In the genomic region with DNA sequence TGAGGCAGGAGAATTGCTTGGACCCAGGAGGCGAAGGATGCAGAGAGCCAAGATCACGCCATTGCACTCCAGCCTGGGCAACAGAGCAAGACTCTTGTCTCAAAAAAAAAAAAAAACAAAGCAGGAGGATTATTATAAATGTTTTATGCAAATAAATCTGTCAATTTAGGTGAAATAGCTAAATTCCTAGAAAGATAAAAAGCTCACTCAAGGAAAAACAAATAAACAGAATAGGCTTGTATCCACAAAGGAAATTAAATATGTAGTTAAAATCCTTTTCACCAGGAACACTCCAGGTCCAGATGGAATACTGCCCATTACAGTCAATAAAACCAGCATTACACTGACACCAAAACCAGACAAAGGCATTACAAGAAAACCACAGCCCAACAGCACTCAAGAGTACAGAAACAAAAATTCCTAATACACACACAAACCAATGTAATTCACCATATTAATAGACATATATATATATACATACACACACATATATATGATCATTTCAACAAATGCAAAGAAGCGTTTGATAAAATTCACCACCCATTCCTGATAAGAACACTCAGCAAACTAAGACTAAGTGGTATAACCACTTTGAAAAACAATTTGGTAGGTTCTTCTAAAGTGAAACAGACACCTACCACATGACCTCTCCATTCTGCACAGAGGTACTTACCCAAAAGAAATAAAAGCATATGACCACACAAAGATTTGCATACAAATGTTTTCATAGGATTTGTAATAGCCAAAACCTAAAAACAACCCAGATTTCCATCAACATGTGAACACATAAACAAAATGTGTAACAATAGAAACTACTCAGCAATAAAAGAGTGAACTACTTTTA, we compare ENCODE assay signal across 16 cellular contexts. TPM values are rescaled to one million over a fixed set of nuclear protein-coding genes. Genes with fewer than 3 reads are reported as not detected.
A peak's percentile ranks its signal among the peaks of the same experiment; 100 is the strongest.
DNase-seq lines count a peak whose midpoint lies in the region; ATAC-seq and FAIRE-seq lines count a peak whose summit lies in the region.
"Had no signal": no experiment of that assay in that cellular context is flagged by ENCODE, and none has a peak within 500 bp of the region (broad histone marks: within the 10 kb centered on the region; RNA-seq: fewer than 3 reads in every experiment).

No MANE protein-coding gene starts in this region.

- peak; percentile 47 for FAIRE-seq in GM19239 (lab: Jason Lieb, UNC)
- FAIRE-seq: frontal cortex, K562 had no signal

- no peak overlapping the region for H3K9ac ChIP-seq in trophoblast cell (ENCODE audit: low read length)

- H3K4ac ChIP-seq in trophoblast cell (ENCODE audit: low read depth, low read length): no peak overlapping the region

- DNase-seq in activated T-cell treated with anti-CD3 and anti-CD28 coated beads, Interleukin-2, amount 50 U/mL, for 4 hours: no peak
- no peak for DNase-seq in activated T-cell treated with anti-CD3 and anti-CD28 coated beads, Interleukin-2, amount 50 U/mL, for 1 hour
- DNase-seq in GM19239 (ENCODE audit: insufficient read length, low spot score): no peak
- no peak for DNase-seq in T-helper 17 cell
- no peak for DNase-seq in naive B cell
- no peak for DNase-seq in C1 segment of cervical spinal cord (lab: John Stamatoyannopoulos, UW)
- DNase-seq in EL: no peak
- DNase-seq in trophoblast cell: no peak
- DNase-seq: activated naive CD4-positive, alpha-beta T cell treated with Interleukin-2 at 50 U/mL for 16 hours; GDM1; NCI-H1105; NCI-H345; stimulated activated CD4-positive, alpha-beta T cell treated with anti-CD3 and anti-CD28 coated beads, Interleukin-4, amount 100 ng/mL, for 4 hours; SW 1271 had no signal

- no peaks in the 10 kb centered on the region for H3K79me2 ChIP-seq in trophoblast cell (ENCODE audit: control insufficient read depth, insufficient read depth, low read length, poor library complexity)

- H3K27ac Mint-ChIP-seq in T-helper 17 cell: no peak overlapping the region
- peak overlapping the region in 4 of 6 donors; percentile 16 to 56 (median 49) for H3K27ac Mint-ChIP-seq in naive B cell

- H4K8ac ChIP-seq in trophoblast cell (ENCODE audit: low read depth, low read length): no peak overlapping the region

- H3K4me3 Mint-ChIP-seq in activated T-cell treated with anti-CD3 and anti-CD28 coated beads, Interleukin-2, amount 50 U/mL, for 4 hours: no peak overlapping the region
- no peak overlapping the region for H3K4me3 Mint-ChIP-seq in T-helper 17 cell
- no peak overlapping the region for H3K4me3 Mint-ChIP-seq in naive B cell

- H3K27me3 Mint-ChIP-seq in activated T-cell treated with anti-CD3 and anti-CD28 coated beads, Interleukin-2, amount 50 U/mL, for 4 hours (ENCODE audit: low read depth): no peaks in the 10 kb centered on the region
- H3K27me3 Mint-ChIP-seq in T-helper 17 cell: no peaks in the 10 kb centered on the region
- no peaks in the 10 kb centered on the region for H3K27me3 Mint-ChIP-seq in naive B cell

- H3K14ac ChIP-seq in trophoblast cell (ENCODE audit: low read length): no peak overlapping the region

- no peak overlapping the region for H4K12ac ChIP-seq in trophoblast cell (ENCODE audit: low read depth, low read length)

- no peaks in the 10 kb centered on the region for H3K79me1 ChIP-seq in trophoblast cell (ENCODE audit: low read length)

- H3K4me2 ChIP-seq in trophoblast cell (ENCODE audit: low read length): no peak overlapping the region

- H2AFZ ChIP-seq in trophoblast cell (ENCODE audit: insufficient read depth, low read length, poor library complexity): no peak overlapping the region

- H3K36me3 Mint-ChIP-seq in activated T-cell treated with anti-CD3 and anti-CD28 coated beads, Interleukin-2, amount 50 U/mL, for 4 hours (ENCODE audit: insufficient read depth): peaks cover 22% of the 10 kb centered on the region
- H3K36me3 Mint-ChIP-seq in T-helper 17 cell (ENCODE audit: low read depth) (peaks cover 5% of the 10 kb centered on the region), naive B cell (peaks cover 11 to 20% of the 10 kb centered on the region in 2 donors)

- no peak overlapping the region for H4K91ac ChIP-seq in trophoblast cell (ENCODE audit: low read depth, low read length)

- H2BK120ac ChIP-seq in trophoblast cell (ENCODE audit: insufficient read depth, low read length, poor library complexity): no peak overlapping the region

- H3K9me3 ChIP-seq in T-helper 17 cell (ENCODE audit: control insufficient read depth, low read length, poor library complexity, severe bottlenecking) (no peaks in the 10 kb centered on the region), trophoblast cell (ENCODE audit: insufficient read depth, low read depth, low read length) (no peaks in the 10 kb centered on the region)

- H3K23ac ChIP-seq in trophoblast cell (ENCODE audit: low read length): no peak overlapping the region

- H3K27ac ChIP-seq in trophoblast cell (ENCODE audit: low read depth, low read length): no peak overlapping the region

- no peak overlapping the region for H2AK5ac ChIP-seq in trophoblast cell (ENCODE audit: low read length)

- peaks cover 1 to 6% of the 10 kb centered on the region in 2 experiments for H3K36me3 ChIP-seq in trophoblast cell (ENCODE audit: control insufficient read depth in 1 of 2, insufficient read depth in 2 of 2, low read length in 2 of 2)

- peaks cover 57% of the 10 kb centered on the region for H3K4me1 Mint-ChIP-seq in activated T-cell treated with anti-CD3 and anti-CD28 coated beads, Interleukin-2, amount 50 U/mL, for 4 hours (ENCODE audit: low read depth)
- H3K4me1 Mint-ChIP-seq in T-helper 17 cell: peaks cover 47% of the 10 kb centered on the region
- H3K4me1 Mint-ChIP-seq in naive B cell: peaks cover 45 to 77% (median 62%) of the 10 kb centered on the region in 3 donors

- no peaks in the 10 kb centered on the region for H3K9me3 Mint-ChIP-seq in activated T-cell treated with anti-CD3 and anti-CD28 coated beads, Interleukin-2, amount 50 U/mL, for 4 hours
- H3K9me3 Mint-ChIP-seq in naive B cell: peaks cover 0 to 2% (median 0%) of the 10 kb centered on the region in 7 donors

- peak; percentile 48 to 69 for ATAC-seq in activated T-cell treated with anti-CD3 and anti-CD28 coated beads, Interleukin-2, amount 50 U/mL, for 4 hours
- ATAC-seq in T-helper 17 cell (peak; percentile 44), naive B cell (ENCODE audit: low read depth in 2 of 2) (peak; percentile 52 to 61)
- ATAC-seq: K562 had no signal

- H3K4me3 ChIP-seq in trophoblast cell (ENCODE audit: low read depth, low read length): no peak overlapping the region
- H3K4me3 ChIP-seq: K562 had no signal

- H3K4me1 ChIP-seq in trophoblast cell (ENCODE audit: control insufficient read depth in 1 of 2, insufficient read depth in 2 of 2, low read length in 2 of 2): no peaks in the 10 kb centered on the region

- no peak overlapping the region for H2BK12ac ChIP-seq in trophoblast cell (ENCODE audit: low read length)

- H2BK5ac ChIP-seq in trophoblast cell (ENCODE audit: low read depth, low read length, poor library complexity): no peak overlapping the region

- no CpG with 5 or more reads among the region's 3 CpGs for WGBS in trophoblast cell (ENCODE audit: extremely low coverage, insufficient coverage, insufficient read length)

- no peak overlapping the region for H3K18ac ChIP-seq in trophoblast cell (ENCODE audit: low read length)

- no peaks in the 10 kb centered on the region for H3K27me3 ChIP-seq in trophoblast cell (ENCODE audit: insufficient read depth, low read length)

RNA-seq across cellular contexts. Expression of gene ABI1, which starts 38.8 kb away (rescaled TPM):
- total RNA-seq in activated T-cell treated with anti-CD3 and anti-CD28 coated beads, Interleukin-2, amount 50 U/mL, for 4 hours: 10 to 100 TPM; 36.0 to 40.6 (median 39.1) TPM
- total RNA-seq in T-helper 17 cell: 10 to 100 TPM; 75.5 to 99.4 TPM
- 100 to 1,000 TPM in 5 of 6 donors, 10 to 100 TPM in 1; 85.7 to 122 (median 108) TPM for polyA plus RNA-seq in naive B cell (ENCODE audit: low read depth in 6 of 6)
- 59.4 and 60.1 TPM in 2 replicates for polyA plus RNA-seq in trophoblast cell (2013)
